Comparison of ENCODE assay signal across 8 cellular contexts in the genomic region with DNA sequence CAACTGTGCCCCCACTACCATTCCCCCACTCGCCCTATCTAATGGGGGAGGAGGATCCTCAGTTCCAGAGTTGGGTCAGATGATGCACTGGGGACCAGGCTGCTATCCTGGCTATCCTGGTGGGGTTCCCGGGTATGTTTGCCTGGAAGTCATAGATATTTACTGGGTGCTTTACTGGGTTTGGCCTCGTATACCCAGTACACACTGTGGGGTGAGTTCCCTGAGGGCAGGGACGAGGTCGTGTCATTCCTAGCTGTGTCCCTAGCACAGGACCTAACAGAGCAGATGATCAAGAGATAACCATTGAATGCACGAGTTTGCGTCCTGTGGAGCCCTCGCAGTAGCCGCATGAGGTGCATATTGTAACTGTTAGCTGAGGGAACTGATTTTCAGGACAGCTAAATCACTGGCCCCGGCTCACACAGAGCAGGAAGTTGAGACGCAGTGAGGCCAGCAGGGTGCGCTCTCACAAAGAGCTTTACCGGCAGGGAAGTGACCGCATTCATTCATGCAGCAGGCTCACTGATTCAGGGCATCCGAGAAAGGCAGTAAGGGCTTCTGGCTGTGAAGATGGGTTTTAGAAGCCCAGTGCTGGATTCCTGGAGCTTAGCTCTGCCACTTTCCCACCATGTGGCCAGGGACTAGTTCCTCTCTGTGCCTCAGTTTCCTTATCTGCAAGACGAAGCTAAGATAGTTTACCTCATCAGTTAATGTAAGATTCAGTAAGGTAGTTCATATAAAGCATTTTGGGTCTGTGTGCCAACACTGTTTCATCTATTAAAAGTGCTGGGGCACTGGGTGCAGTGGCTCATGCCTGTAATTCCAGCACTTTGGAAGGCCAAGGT. TPM values are rescaled to one million over a fixed set of nuclear protein-coding genes. Genes with fewer than 3 reads are reported as not detected.
DNase-seq lines count a peak whose midpoint lies in the region; ATAC-seq and TF ChIP-seq lines count a peak whose summit lies in the region.

No MANE protein-coding gene starts in this region.

- H4K20me1 ChIP-seq in osteoblast (ENCODE audit: insufficient read depth, low read length), result peaks cover 20% of the 10 kb centered on the region

- H3K4me1 ChIP-seq in osteoblast (ENCODE audit: insufficient read depth, low read length) (peaks cover 4% of the 10 kb centered on the region), aorta (ENCODE audit: control insufficient read depth in 1 of 2, insufficient read depth in 2 of 2, low read length in 2 of 2) (no peaks in the 10 kb centered on the region)

- H3K79me2 ChIP-seq in osteoblast (ENCODE audit: insufficient read depth, low read length), result peaks cover 50% of the 10 kb centered on the region

- H3K9me3 ChIP-seq in osteoblast (ENCODE audit: low read depth, low read length), result no peaks in the 10 kb centered on the region
- no peaks in the 10 kb centered on the region for H3K9me3 ChIP-seq in aorta (ENCODE audit: control insufficient read depth, low read length)

- H3K4me3 Mint-ChIP-seq in activated CD8-positive, alpha-beta T cell treated with anti-CD3 and anti-CD28 coated beads, Interleukin-2, amount 10 ng/mL, durations not matched to agents 7 days and 5 days, result no peak overlapping the region

- intact Hi-C loops in aorta (cut with DNase I), result loop anchor here in 1 of 2 donors (10.0 kb wide), 1 partner anchor 145 kb away; no protein-coding TSS in a partner anchor

- DNase-seq in GM10248 (ENCODE audit: extremely low spot score) (peak; percentile 54), NAMALWA (ENCODE audit: low spot score) (peak; percentile 71), epithelial cell of esophagus (ENCODE audit: low read depth) (peak; percentile 82), osteoblast (ENCODE audit: insufficient read length, low spot score, missing footprints) (peak; percentile 93), aorta (peak; percentile 77 to 83), NCI-H524 treated with DMSO at 0.1 percent for 48 hours (lab: John Stamatoyannopoulos, UW) (no peak)
- DNase-seq in activated CD8-positive, alpha-beta T cell treated with anti-CD3 and anti-CD28 coated beads, Interleukin-2, amount 10 ng/mL, durations not matched to agents 7 days and 5 days, result peak; percentile 78

- peaks cover 33% of the 10 kb centered on the region for H3K36me3 Mint-ChIP-seq in activated CD8-positive, alpha-beta T cell treated with anti-CD3 and anti-CD28 coated beads, Interleukin-2, amount 10 ng/mL, durations not matched to agents 7 days and 5 days (ENCODE audit: low read depth)

- H3K27ac Mint-ChIP-seq in activated CD8-positive, alpha-beta T cell treated with anti-CD3 and anti-CD28 coated beads, Interleukin-2, amount 10 ng/mL, durations not matched to agents 7 days and 5 days, result no peak overlapping the region

- TF ChIP-seq CTCF in GM10248 (IDR thresholded peaks at IDR 0.05; ENCODE audit: control extremely low read depth, extremely low read depth, low read depth, missing control alignments) (peak; percentile 81), epithelial cell of esophagus (IDR thresholded peaks at IDR 0.05; ENCODE audit: insufficient read depth, low read depth, low read length, missing control alignments) (peak; percentile 77), osteoblast (IDR thresholded peaks at IDR 0.05; ENCODE audit: extremely low read depth, low read depth, low read length) (peak; percentile 87)

- no peaks in the 10 kb centered on the region for H3K27me3 ChIP-seq in osteoblast (ENCODE audit: insufficient read depth, low read length)
- H3K27me3 ChIP-seq in aorta (ENCODE audit: control insufficient read depth in 1 of 2, insufficient read depth in 2 of 2, low read length in 1 of 2), result no peaks in the 10 kb centered on the region

- POLR2A ChIA-PET in GM10248 (lab: Yijun Ruan, JAX), result interaction anchor here (0.5 to 1.1 kb wide), 3 partner anchors 20 to 127 kb away, joined by 3 to 4 read pairs (median 3); a partner anchor contains a TSS
- POLR2A ChIA-PET in activated CD8-positive, alpha-beta T cell treated with anti-CD3 and anti-CD28 coated beads, Interleukin-2, amount 10 ng/mL, durations not matched to agents 7 days and 5 days (lab: Charles Lee), result no interaction called here

- 52 to 57% methylated on average over 16 of the region's 16 CpGs for WGBS in aorta, 2 donors

- H3K4me1 Mint-ChIP-seq in activated CD8-positive, alpha-beta T cell treated with anti-CD3 and anti-CD28 coated beads, Interleukin-2, amount 10 ng/mL, durations not matched to agents 7 days and 5 days (ENCODE audit: low read depth), result peaks cover 24% of the 10 kb centered on the region

- CTCF ChIA-PET in GM10248 (lab: Yijun Ruan, JAX), result interaction anchor here (0.6 to 4.7 kb wide), 35 partner anchors 9 to 226 kb away, joined by 3 to 45 read pairs (median 4); a partner anchor contains a TSS
- CTCF ChIA-PET in activated CD8-positive, alpha-beta T cell treated with anti-CD3 and anti-CD28 coated beads, Interleukin-2, amount 10 ng/mL, durations not matched to agents 7 days and 5 days (lab: Charles Lee), result interaction anchor here (0.6 to 3.2 kb wide), 35 partner anchors 9 to 334 kb away, joined by 3 to 32 read pairs (median 4); a partner anchor contains a TSS

- no peak overlapping the region for H3K27ac ChIP-seq in osteoblast (ENCODE audit: low read depth, low read length)
- no peak overlapping the region for H3K27ac ChIP-seq in aorta (ENCODE audit: low read depth in 1 of 2, low read length in 2 of 2)

- no peak overlapping the region for H3K4me3 ChIP-seq in epithelial cell of esophagus (ENCODE audit: low read length)
- H3K4me3 ChIP-seq in osteoblast (ENCODE audit: insufficient read depth, low read length), result no peak overlapping the region
- no peak overlapping the region for H3K4me3 ChIP-seq in aorta (ENCODE audit: low read length in 2 of 2)

- no peaks in the 10 kb centered on the region for H3K9me3 Mint-ChIP-seq in activated CD8-positive, alpha-beta T cell treated with anti-CD3 and anti-CD28 coated beads, Interleukin-2, amount 10 ng/mL, durations not matched to agents 7 days and 5 days (ENCODE audit: insufficient read depth)

- no peaks in the 10 kb centered on the region for H3K27me3 Mint-ChIP-seq in activated CD8-positive, alpha-beta T cell treated with anti-CD3 and anti-CD28 coated beads, Interleukin-2, amount 10 ng/mL, durations not matched to agents 7 days and 5 days (ENCODE audit: low read depth)

- ATAC-seq in activated CD8-positive, alpha-beta T cell treated with anti-CD3 and anti-CD28 coated beads, Interleukin-2, amount 10 ng/mL, durations not matched to agents 7 days and 5 days, result peak; percentile 79
- ATAC-seq in aorta (ENCODE audit: low FRiP score) (no peak), HG03565 (IDR thresholded peaks at IDR 0.05; ENCODE audit: unreplicated experiment) (no peak)

- H3K4me2 ChIP-seq in osteoblast (ENCODE audit: insufficient read depth, low read length), result no peak overlapping the region

- H2AFZ ChIP-seq in osteoblast (ENCODE audit: low read length), result no peak overlapping the region

- H3K36me3 ChIP-seq in osteoblast (ENCODE audit: insufficient read depth, low read length) (peaks cover 26% of the 10 kb centered on the region), aorta (ENCODE audit: control insufficient read depth in 1 of 2, insufficient read depth in 2 of 2, low read length in 1 of 2) (peaks cover 0 to 3% of the 10 kb centered on the region in 2 donors)

RNA-seq across cellular contexts. Expression of a gene that starts 6.0 kb away (rescaled TPM):
- 100 to 1,000 TPM; 105 to 106 TPM for total RNA-seq in activated CD8-positive, alpha-beta T cell treated with anti-CD3 and anti-CD28 coated beads, Interleukin-2, amount 10 ng/mL, durations not matched to agents 7 days and 5 days
- total RNA-seq in osteoblast (113 and 122 TPM in 2 replicates), aorta (10 to 100 TPM; 28.9 to 42.1 TPM)
- 10 to 100 TPM; 34.6 to 62.2 TPM for polyA plus RNA-seq in aorta

RNA-seq across cellular contexts. Expression of a gene that starts 6.6 kb away (rescaled TPM):
- 10 to 100 TPM; 54.7 to 57.9 TPM for total RNA-seq in activated CD8-positive, alpha-beta T cell treated with anti-CD3 and anti-CD28 coated beads, Interleukin-2, amount 10 ng/mL, durations not matched to agents 7 days and 5 days
- 25.6 and 44.5 TPM in 2 replicates for total RNA-seq in osteoblast
- total RNA-seq in aorta, result 10 to 100 TPM; 47.5 to 61.9 TPM
- polyA plus RNA-seq in aorta, result 10 to 100 TPM; 21.5 to 31.7 TPM

RNA-seq across cellular contexts. Expression of a gene that starts 17.2 kb away (rescaled TPM):
- not detected for total RNA-seq in activated CD8-positive, alpha-beta T cell treated with anti-CD3 and anti-CD28 coated beads, Interleukin-2, amount 10 ng/mL, durations not matched to agents 7 days and 5 days
- not detected in 2 replicates for total RNA-seq in osteoblast
- total RNA-seq in aorta, result under 1 TPM in 1 of 2 donors, not detected in 1; 0.84 TPM
- 1 to 10 TPM; 1.8 to 2.2 TPM for polyA plus RNA-seq in aorta

RNA-seq across cellular contexts. Expression of a gene that starts 24.4 kb away (rescaled TPM):
- not detected for total RNA-seq in activated CD8-positive, alpha-beta T cell treated with anti-CD3 and anti-CD28 coated beads, Interleukin-2, amount 10 ng/mL, durations not matched to agents 7 days and 5 days
- total RNA-seq in osteoblast (not detected in 2 replicates), aorta (not detected)
- polyA plus RNA-seq in aorta, result not detected

RNA-seq across cellular contexts. Expression of a gene that starts 32.0 kb away (rescaled TPM):
- total RNA-seq in activated CD8-positive, alpha-beta T cell treated with anti-CD3 and anti-CD28 coated beads, Interleukin-2, amount 10 ng/mL, durations not matched to agents 7 days and 5 days, result not detected
- not detected in 2 replicates for total RNA-seq in osteoblast
- not detected for total RNA-seq in aorta
- 1 to 10 TPM in 1 of 2 donors, not detected in 1; 1.1 TPM for polyA plus RNA-seq in aorta
